In genomic region chr4:40261246-40262078, GRCh38 we compare ENCODE assay signal across 24 cellular contexts.
A peak's percentile ranks its signal among the peaks of the same experiment; 100 is the strongest.
DNase-seq lines count a peak whose midpoint lies in the region; ATAC-seq, FAIRE-seq and TF ChIP-seq lines count a peak whose summit lies in the region.
"Had no signal": no experiment of that assay in that cellular context is flagged by ENCODE, and none has a peak within 500 bp of the region (broad histone marks: within the 10 kb centered on the region; RNA-seq: fewer than 3 reads in every experiment).

No MANE protein-coding gene starts in this region.

- no peaks in the 10 kb centered on the region for H3K36me3 ChIP-seq in CD4-positive, CD25-positive, alpha-beta regulatory T cell (ENCODE audit: control insufficient read depth, insufficient read depth, low read length)
- H3K36me3 ChIP-seq in GM23338 (ENCODE audit: insufficient read depth), result no peaks in the 10 kb centered on the region
- no peaks in the 10 kb centered on the region for H3K36me3 ChIP-seq in HepG2 (replicated peaks in 1 of 2; ENCODE audit: control insufficient read depth in 1 of 2, insufficient read depth in 2 of 2, low read length in 2 of 2)
- H3K36me3 ChIP-seq: brain microvascular endothelial cell, heart right ventricle, lower lobe of right lung, Peyer's patch, thoracic aorta had no signal

- peak overlapping the region in 2 of 3 donors; percentile 22 to 76 for H3K27ac Mint-ChIP-seq in CD4-positive, CD25-positive, alpha-beta regulatory T cell
- H3K27ac Mint-ChIP-seq in GM23338 (no peak overlapping the region), WTC11 (no peak overlapping the region)
- no peak overlapping the region for H3K27ac Mint-ChIP-seq in stimulated activated memory B cell treated with anti-CD40 and anti-IgM and Interleukin-4, amounts not matched to agents 10 μg/mL and 1 μg/mL and 100 μg/mL, for 72 hours
- H3K27ac Mint-ChIP-seq: activated naive CD4-positive, alpha-beta T cell treated with anti-CD3 and anti-CD28 coated beads, Interleukin-2, amount 10 ng/mL, durations not matched to agents 7 days and 5 days; stimulated activated effector memory CD8-positive, alpha-beta T cell treated with anti-CD3 and anti-CD28 coated beads, Interleukin-12 subunit alpha, Interleukin-12 subunit beta, amount 100 ng/mL, for 72 hours had no signal

- H3K27ac ChIP-seq in CD4-positive, CD25-positive, alpha-beta regulatory T cell (ENCODE audit: insufficient read depth, low read length, poor library complexity, severe bottlenecking), result no peak overlapping the region
- H3K27ac ChIP-seq in GM23338 (ENCODE audit: low read depth), result no peak overlapping the region
- no peak overlapping the region for H3K27ac ChIP-seq in HepG2 (ENCODE audit: extremely low read length, insufficient read depth, low read length)
- H3K27ac ChIP-seq: brain microvascular endothelial cell, coronary artery, heart right ventricle, KMS-11, lower lobe of right lung, thoracic aorta had no signal

- no peaks in the 10 kb centered on the region for H3K9me2 ChIP-seq in GM23338 (ENCODE audit: insufficient read depth)
- H3K9me2 ChIP-seq: SK-N-SH had no signal

- H3K4me1 Mint-ChIP-seq in CD4-positive, CD25-positive, alpha-beta regulatory T cell, result peaks cover 0 to 73% (median 42%) of the 10 kb centered on the region in 4 donors
- peaks cover 34% of the 10 kb centered on the region for H3K4me1 Mint-ChIP-seq in GM23338
- H3K4me1 Mint-ChIP-seq in WTC11, result peaks cover 30% of the 10 kb centered on the region
- peaks cover 31% of the 10 kb centered on the region for H3K4me1 Mint-ChIP-seq in stimulated activated memory B cell treated with anti-CD40 and anti-IgM and Interleukin-4, amounts not matched to agents 10 μg/mL and 1 μg/mL and 100 μg/mL, for 72 hours

- no peaks in the 10 kb centered on the region for H3K36me3 Mint-ChIP-seq in CD4-positive, CD25-positive, alpha-beta regulatory T cell
- H3K36me3 Mint-ChIP-seq in GM23338 (ENCODE audit: low read depth) (no peaks in the 10 kb centered on the region), WTC11 (no peaks in the 10 kb centered on the region)
- no peaks in the 10 kb centered on the region for H3K36me3 Mint-ChIP-seq in stimulated activated memory B cell treated with anti-CD40 and anti-IgM and Interleukin-4, amounts not matched to agents 10 μg/mL and 1 μg/mL and 100 μg/mL, for 72 hours
- H3K36me3 Mint-ChIP-seq: naive B cell; stimulated activated effector memory CD8-positive, alpha-beta T cell treated with anti-CD3 and anti-CD28 coated beads, Interleukin-12 subunit alpha, Interleukin-12 subunit beta, amount 100 ng/mL, for 72 hours had no signal

- no peak for TF ChIP-seq RAD21 in HepG2 (CRISPR knock-in tag; IDR thresholded peaks at IDR 0.05)

- 0 out of 4 replicates have a peak, but pooled peaks of 1 of the 2 experiments have one; percentile 11 for TF ChIP-seq EP300 in HepG2 (IDR thresholded peaks at IDR 0.05; ENCODE audit: low read depth in 2 of 2, low read length in 2 of 2)
- no peak for TF ChIP-seq EP300 in HepG2 (CRISPR knock-in tag; IDR thresholded peaks at IDR 0.05; ENCODE audit: borderline replicate concordance)

- DNase-seq in CD4-positive, CD25-positive, alpha-beta regulatory T cell, result no peak
- DNase-seq in GM23338 (ENCODE audit: low spot score), result peak; percentile 23
- no peak for DNase-seq in WTC11 (ENCODE audit: low spot score)
- DNase-seq in HepG2 (ENCODE audit: low spot score), result peak; percentile 41
- DNase-seq in Kasumi-1 (lab: John Stamatoyannopoulos, UW), result no peak
- no peak for DNase-seq in activated CD4-positive, alpha-beta T cell treated with anti-CD3 and anti-CD28 coated beads, Interleukin-2, amount 50 U/mL, for 4 hours
- no peak for DNase-seq in hippocampal formation (lab: John Stamatoyannopoulos, UW)
- DNase-seq: activated CD4-positive, alpha-beta T cell treated with anti-CD3 and anti-CD28 coated beads for 48 hours; activated naive CD4-positive, alpha-beta T cell treated with anti-CD3 and anti-CD28 coated beads, Interleukin-2, amount 10 ng/mL, durations not matched to agents 7 days and 5 days; brain microvascular endothelial cell; heart right ventricle; lower lobe of right lung; naive B cell; NCI-H1048; NCI-H2029 treated with DMSO at 0.1 percent for 48 hours; NCI-H748 treated with DMSO at 0.1 percent for 48 hours; Peyer's patch; SK-N-SH had no signal

- in situ Hi-C loops in HepG2 (cut with HindIII; ENCODE audit: extremely low pct_ligation_motif_present, low pct_unique_long_range_greater_than_20kb), result no loop called here

- H3K4me2 ChIP-seq in GM23338, result no peak overlapping the region
- 0 out of 2 replicates have a peak overlapping the region, but pooled peaks have one; percentile 8 for H3K4me2 ChIP-seq in HepG2 (ENCODE audit: low read depth, low read length)
- H3K4me2 ChIP-seq: KMS-11, SK-N-SH had no signal

- intact Hi-C loops in HepG2 (cut with micrococcal nuclease; ENCODE audit: unreplicated experiment), result no loop called here

- no peaks in the 10 kb centered on the region for H3K9me3 ChIP-seq in CD4-positive, CD25-positive, alpha-beta regulatory T cell (ENCODE audit: control insufficient read depth in 2 of 2, low read length in 2 of 2)
- peaks cover 14% of the 10 kb centered on the region for H3K9me3 ChIP-seq in HepG2 (ENCODE audit: low read length)
- H3K9me3 ChIP-seq: heart right ventricle, lower lobe of right lung, Peyer's patch, SK-N-SH, thoracic aorta had no signal

- H3K9ac ChIP-seq in HepG2 (ENCODE audit: insufficient read depth, low read depth, low read length), result no peak overlapping the region
- H3K9ac ChIP-seq: KMS-11, SK-N-SH had no signal

- POLR2A ChIA-PET in WTC11 (lab: Charles Lee), result no interaction called here
- POLR2A ChIA-PET in HepG2 (lab: Yijun Ruan, JAX), result no interaction called here

- no peak for FAIRE-seq in HepG2 (lab: Jason Lieb, UNC)

- no peaks in the 10 kb centered on the region for H3F3A ChIP-seq in GM23338 (replicated peaks; ENCODE audit: low read depth)

- H3K9me3 Mint-ChIP-seq in CD4-positive, CD25-positive, alpha-beta regulatory T cell, result no peaks in the 10 kb centered on the region
- H3K9me3 Mint-ChIP-seq in GM23338 (no peaks in the 10 kb centered on the region), WTC11 (no peaks in the 10 kb centered on the region)
- H3K9me3 Mint-ChIP-seq in stimulated activated memory B cell treated with anti-CD40 and anti-IgM and Interleukin-4, amounts not matched to agents 10 μg/mL and 1 μg/mL and 100 μg/mL, for 72 hours, result no peaks in the 10 kb centered on the region
- H3K9me3 Mint-ChIP-seq: naive B cell; stimulated activated effector memory CD8-positive, alpha-beta T cell treated with anti-CD3 and anti-CD28 coated beads, Interleukin-12 subunit alpha, Interleukin-12 subunit beta, amount 100 ng/mL, for 72 hours had no signal

- no peak overlapping the region for H3K4me3 ChIP-seq in CD4-positive, CD25-positive, alpha-beta regulatory T cell (ENCODE audit: low read depth, low read length)
- no peak overlapping the region for H3K4me3 ChIP-seq in GM23338
- H3K4me3 ChIP-seq in HepG2 (replicated peaks in 1 of 3; ENCODE audit: insufficient read depth in 1 of 3, low read depth in 2 of 3, low read length in 3 of 3), result no peak overlapping the region
- H3K4me3 ChIP-seq: coronary artery, heart right ventricle, lower lobe of right lung, Peyer's patch, thoracic aorta had no signal

- TF ChIP-seq CTCF in GM23338 (conservative IDR thresholded peaks at IDR 0.05; ENCODE audit: low read depth in 2 of 2), result no peak
- TF ChIP-seq CTCF in WTC11 (IDR thresholded peaks at IDR 0.05), result no peak
- TF ChIP-seq CTCF in HepG2 (CRISPR knock-in tag; IDR thresholded peaks at IDR 0.05), result no peak

- no peaks in the 10 kb centered on the region for H3K27me3 ChIP-seq in CD4-positive, CD25-positive, alpha-beta regulatory T cell (ENCODE audit: control insufficient read depth, insufficient read depth, low read length)
- no peaks in the 10 kb centered on the region for H3K27me3 ChIP-seq in GM23338 (ENCODE audit: insufficient read depth)
- H3K27me3 ChIP-seq in HepG2 (ENCODE audit: control insufficient read depth in 1 of 2, insufficient read depth in 2 of 2, low read length in 2 of 2), result no peaks in the 10 kb centered on the region
- H3K27me3 ChIP-seq: brain microvascular endothelial cell, Peyer's patch had no signal

- no peaks in the 10 kb centered on the region for H3K27me3 Mint-ChIP-seq in CD4-positive, CD25-positive, alpha-beta regulatory T cell
- H3K27me3 Mint-ChIP-seq in GM23338 (ENCODE audit: insufficient read depth, low read depth, poor library complexity) (peaks cover 4% of the 10 kb centered on the region), WTC11 (ENCODE audit: low read depth) (no peaks in the 10 kb centered on the region; the same call in 1 of the 2 replicates)
- no peaks in the 10 kb centered on the region for H3K27me3 Mint-ChIP-seq in stimulated activated memory B cell treated with anti-CD40 and anti-IgM and Interleukin-4, amounts not matched to agents 10 μg/mL and 1 μg/mL and 100 μg/mL, for 72 hours
- H3K27me3 Mint-ChIP-seq: activated naive CD4-positive, alpha-beta T cell treated with anti-CD3 and anti-CD28 coated beads, Interleukin-2, amount 10 ng/mL, durations not matched to agents 7 days and 5 days; naive B cell had no signal

- no peak overlapping the region for H3K4me3 Mint-ChIP-seq in CD4-positive, CD25-positive, alpha-beta regulatory T cell
- H3K4me3 Mint-ChIP-seq in GM23338 (no peak overlapping the region), WTC11 (no peak overlapping the region)
- no peak overlapping the region for H3K4me3 Mint-ChIP-seq in stimulated activated memory B cell treated with anti-CD40 and anti-IgM and Interleukin-4, amounts not matched to agents 10 μg/mL and 1 μg/mL and 100 μg/mL, for 72 hours
- H3K4me3 Mint-ChIP-seq: activated naive CD4-positive, alpha-beta T cell treated with anti-CD3 and anti-CD28 coated beads, Interleukin-2, amount 10 ng/mL, durations not matched to agents 7 days and 5 days; naive B cell; stimulated activated effector memory CD8-positive, alpha-beta T cell treated with anti-CD3 and anti-CD28 coated beads, Interleukin-12 subunit alpha, Interleukin-12 subunit beta, amount 100 ng/mL, for 72 hours had no signal

- BruUV-seq in HepG2 (replicated peaks; lab: Mats Ljungman, UMichigan), result no TSS peak

- CTCF ChIA-PET in WTC11 (lab: Charles Lee), result interaction anchor here (1.3 kb wide), 1 partner anchor 48 kb away, joined by 3 read pairs; no protein-coding TSS in a partner anchor
- CTCF ChIA-PET in HepG2 (lab: Yijun Ruan, JAX; ENCODE audit: low intra/inter-chr PET ratio, low total read pairs), result no interaction called here

- peaks cover 29% of the 10 kb centered on the region for H3K4me1 ChIP-seq in CD4-positive, CD25-positive, alpha-beta regulatory T cell (ENCODE audit: control insufficient read depth, insufficient read depth, low read length, poor library complexity, severe bottlenecking)
- 0 out of 2 replicates have a peak, but pooled peaks cover 9% of the 10 kb centered on the region for H3K4me1 ChIP-seq in GM23338 (ENCODE audit: insufficient read depth)
- peaks cover 17% of the 10 kb centered on the region for H3K4me1 ChIP-seq in HepG2 (ENCODE audit: insufficient read depth, low read length)

- H3K79me2 ChIP-seq in GM23338 (replicated peaks; ENCODE audit: insufficient read depth), result no peaks in the 10 kb centered on the region
- no peaks in the 10 kb centered on the region for H3K79me2 ChIP-seq in HepG2 (ENCODE audit: insufficient read depth, low read length)

- TF ChIP-seq POLR2A in HepG2 (IDR thresholded peaks at IDR 0.05; ENCODE audit: insufficient read depth in 1 of 2, low read depth in 2 of 2, low read length in 2 of 2), result no peak

- 0% methylated on average over 4 of the region's 9 CpGs for WGBS in HepG2 (ENCODE audit: low lambda C conversion rate)

- ATAC-seq in CD4-positive, CD25-positive, alpha-beta regulatory T cell (ENCODE audit: low read depth in 2 of 2), result no peak
- ATAC-seq in GM23338, result peak; percentile 29
- ATAC-seq in WTC11, result peak; percentile 28
- peak; percentile 41; the same call in 2 of the 3 replicates for ATAC-seq in HepG2
- no peak for ATAC-seq in stimulated activated memory B cell treated with anti-CD40 and anti-IgM and Interleukin-4, amounts not matched to agents 10 μg/mL and 1 μg/mL and 100 μg/mL, for 72 hours
- ATAC-seq: heart right ventricle, lower lobe of right lung, sciatic nerve had no signal

- H2AFZ ChIP-seq in GM23338 (peak overlapping the region; percentile 66), HepG2 (ENCODE audit: low read length) (no peak overlapping the region)

- H4K20me1 ChIP-seq in GM23338 (replicated peaks; ENCODE audit: insufficient read depth) (no peaks in the 10 kb centered on the region), HepG2 (ENCODE audit: insufficient read depth, low read length) (no peaks in the 10 kb centered on the region)

Comparison
In these comparisons a context has a peak if more than half of its experiments do, and no peak if none do; other contexts are left out.
1. ATAC-seq: peak in GM23338 (single experiment), WTC11 (single experiment) and HepG2 (single experiment); none in CD4-positive, CD25-positive, alpha-beta regulatory T cell (0 of 2) and stimulated activated memory B cell treated with anti-CD40 and anti-IgM and Interleukin-4, amounts not matched to agents 10 μg/mL and 1 μg/mL and 100 μg/mL, for 72 hours (single experiment).
2. DNase-seq: peak in GM23338 (single experiment) and HepG2 (single experiment); none in CD4-positive, CD25-positive, alpha-beta regulatory T cell (0 of 3), WTC11 (single experiment), Kasumi-1 (0 of 2), activated CD4-positive, alpha-beta T cell treated with anti-CD3 and anti-CD28 coated beads, Interleukin-2, amount 50 U/mL, for 4 hours (0 of 2) and hippocampal formation (0 of 2).
3. H3K27ac Mint-ChIP-seq: peak in CD4-positive, CD25-positive, alpha-beta regulatory T cell (2 of 3); none in GM23338 (single experiment), WTC11 (single experiment) and stimulated activated memory B cell treated with anti-CD40 and anti-IgM and Interleukin-4, amounts not matched to agents 10 μg/mL and 1 μg/mL and 100 μg/mL, for 72 hours (single experiment).